1 cellular context compared by ENCODE assay signal in the genomic region with DNA sequence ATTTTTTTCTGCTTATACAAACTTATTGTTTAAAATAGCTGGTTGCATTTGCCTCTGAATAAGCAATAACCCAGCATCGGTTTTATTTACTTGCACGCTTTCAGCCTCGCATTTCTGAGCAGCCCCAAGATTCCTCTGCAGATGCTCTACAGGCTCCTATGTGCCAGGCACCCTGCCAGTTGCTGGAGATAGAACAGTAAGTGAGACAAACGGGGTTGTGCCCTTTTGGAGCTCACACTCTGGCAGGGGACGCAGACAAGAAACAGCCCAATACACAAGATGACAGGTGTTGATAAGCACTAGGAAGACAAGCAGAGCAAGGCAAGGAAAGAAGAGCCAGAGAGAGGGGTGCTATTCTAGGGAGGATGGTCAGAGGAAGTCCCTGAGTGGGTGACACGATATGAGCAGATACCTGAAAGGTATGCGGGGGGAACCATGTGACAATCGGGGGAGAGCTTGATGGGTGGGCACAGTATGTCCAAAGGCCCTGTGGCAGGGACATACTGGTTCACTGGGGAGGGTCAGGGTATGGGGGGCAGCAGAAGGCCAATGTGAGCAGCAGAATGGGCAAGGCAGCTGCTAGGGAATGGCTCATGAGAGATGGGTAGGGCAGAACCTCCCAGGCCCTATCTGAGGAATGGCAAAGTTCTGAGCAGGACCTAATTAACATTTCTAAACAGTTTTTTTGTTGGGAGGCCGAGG.
TF ChIP-seq lines count a peak whose summit lies in the region.

No MANE protein-coding gene starts in this region.

TF ChIP-seq in SK-N-SH treated with all-trans-retinoic acid at 6 μM for 48 hours, 23 proteins besides CTCF, POLR2A, EP300 and RAD21 (continued from another document):
- TF ChIP-seq PATZ1 (CRISPR knock-in tag; IDR thresholded peaks at IDR 0.05; ENCODE audit: borderline replicate concordance) (no peak), RARB (CRISPR knock-in tag; IDR thresholded peaks at IDR 0.05) (no peak), ZC3H10 (CRISPR knock-in tag; IDR thresholded peaks at IDR 0.05) (no peak), ZFP3 (CRISPR knock-in tag; IDR thresholded peaks at IDR 0.05) (0 out of 2 replicates have a peak, but pooled peaks have one; percentile 13), ISL1 (CRISPR knock-in tag; IDR thresholded peaks at IDR 0.05) (peak; percentile 78), CSRNP3 (CRISPR knock-in tag; IDR thresholded peaks at IDR 0.05) (no peak), TOX (CRISPR knock-in tag; IDR thresholded peaks at IDR 0.05; ENCODE audit: borderline replicate concordance) (0 out of 2 replicates have a peak, but pooled peaks have one; percentile 18), ARNTL (CRISPR knock-in tag; IDR thresholded peaks at IDR 0.05; ENCODE audit: borderline replicate concordance, low read depth) (no peak), TCF4 (CRISPR knock-in tag; IDR thresholded peaks at IDR 0.05; ENCODE audit: borderline replicate concordance) (peak; percentile 79), POU6F1 (CRISPR knock-in tag; IDR thresholded peaks at IDR 0.05; ENCODE audit: borderline replicate concordance, low read depth) (no peak), GLIS3 (CRISPR knock-in tag; IDR thresholded peaks at IDR 0.05) (no peak), TSHZ2 (CRISPR knock-in tag; IDR thresholded peaks at IDR 0.05) (no peak), ZNF70 (CRISPR knock-in tag; IDR thresholded peaks at IDR 0.05) (no peak), BACH2 (CRISPR knock-in tag; IDR thresholded peaks at IDR 0.05; ENCODE audit: borderline replicate concordance) (no peak), ESRRG (CRISPR knock-in tag; IDR thresholded peaks at IDR 0.05) (no peak), PPARA (CRISPR knock-in tag; IDR thresholded peaks at IDR 0.05; ENCODE audit: borderline replicate concordance) (no peak), OSR1 (CRISPR knock-in tag; IDR thresholded peaks at IDR 0.05) (no peak), CSDC2 (CRISPR knock-in tag; IDR thresholded peaks at IDR 0.05) (no peak)
- TF ChIP-seq, protein P1, sequence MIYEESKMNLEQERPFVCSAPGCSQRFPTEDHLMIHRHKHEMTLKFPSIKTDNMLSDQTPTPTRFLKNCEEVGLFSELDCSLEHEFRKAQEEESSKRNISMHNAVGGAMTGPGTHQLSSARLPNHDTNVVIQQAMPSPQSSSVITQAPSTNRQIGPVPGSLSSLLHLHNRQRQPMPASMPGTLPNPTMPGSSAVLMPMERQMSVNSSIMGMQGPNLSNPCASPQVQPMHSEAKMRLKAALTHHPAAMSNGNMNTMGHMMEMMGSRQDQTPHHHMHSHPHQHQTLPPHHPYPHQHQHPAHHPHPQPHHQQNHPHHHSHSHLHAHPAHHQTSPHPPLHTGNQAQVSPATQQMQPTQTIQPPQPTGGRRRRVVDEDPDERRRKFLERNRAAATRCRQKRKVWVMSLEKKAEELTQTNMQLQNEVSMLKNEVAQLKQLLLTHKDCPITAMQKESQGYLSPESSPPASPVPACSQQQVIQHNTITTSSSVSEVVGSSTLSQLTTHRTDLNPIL (CRISPR knock-in tag; IDR thresholded peaks at IDR 0.05; ENCODE audit: low read depth): no peak
